In the genomic region with DNA sequence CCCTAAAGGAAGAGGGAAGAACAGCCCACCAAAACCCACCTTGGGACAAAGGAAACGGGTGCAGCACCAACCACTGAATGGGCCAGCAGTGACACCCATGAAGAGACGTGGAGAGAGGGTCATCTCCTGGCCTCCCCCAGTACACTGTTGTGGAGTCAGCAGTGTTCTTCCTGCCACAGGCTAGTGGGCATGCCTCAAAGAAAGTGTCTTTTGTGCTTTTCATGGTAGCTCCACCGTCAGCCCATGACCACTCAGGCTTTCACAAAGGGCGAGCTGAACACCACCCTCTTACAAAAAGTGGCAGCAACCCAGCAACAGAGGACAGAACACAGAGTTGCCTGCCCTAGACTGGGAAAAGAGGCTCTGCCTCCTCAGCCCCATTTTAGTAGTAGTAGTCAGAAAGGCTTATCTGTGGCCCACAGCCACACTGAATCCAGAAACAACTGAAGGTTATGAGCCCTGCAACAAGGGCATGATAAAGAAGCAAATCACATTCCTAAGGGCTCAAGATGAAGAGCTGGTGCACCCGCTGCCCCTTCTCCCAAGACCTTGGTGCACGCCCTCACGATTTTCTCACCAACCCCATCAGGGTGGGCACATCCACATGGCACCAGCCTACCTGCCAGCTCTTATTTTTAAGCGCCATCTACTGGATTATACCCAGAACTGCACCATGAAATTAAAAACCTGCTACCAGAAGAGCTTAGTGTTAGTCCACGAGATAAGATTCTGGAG, we compare ENCODE assay signal across 13 cellular contexts. TPM values are rescaled to one million over a fixed set of nuclear protein-coding genes. Genes with fewer than 3 reads are reported as not detected.
DNase-seq lines count a peak whose midpoint lies in the region; ATAC-seq and TF ChIP-seq lines count a peak whose summit lies in the region.
"Had no signal": no experiment of that assay in that cellular context is flagged by ENCODE, and none has a peak within 500 bp of the region (broad histone marks: within the 10 kb centered on the region; RNA-seq: fewer than 3 reads in every experiment).

No MANE protein-coding gene starts in this region.

- POLR2A ChIA-PET in WTC11 (lab: Charles Lee) = no interaction called here

- TF ChIP-seq CTCF in HFFc6 (IDR thresholded peaks at IDR 0.05) (peak; percentile 55), WTC11 (IDR thresholded peaks at IDR 0.05) (peak; percentile 73), nephron progenitor cell (IDR thresholded peaks at IDR 0.05) (no peak)

- H3K9me3 Mint-ChIP-seq in HFFc6 (peaks cover 1% of the 10 kb centered on the region; the same call in 1 of the 2 replicates), WTC11 (peaks cover 1% of the 10 kb centered on the region), nephron progenitor cell (peaks cover 45% of the 10 kb centered on the region)

- DNase-seq in COLO829 (ENCODE audit: low spot score) (peak; percentile 3), HFFc6 (no peak), WTC11 (ENCODE audit: low spot score) (no peak), kidney tubule cell (ENCODE audit: low spot score) (peak; percentile 8), nephron progenitor cell (no peak)
- DNase-seq in stimulated activated naive CD4-positive, alpha-beta T cell treated with Interleukin-2 at 50 U/mL for 16 hours (lab: John Stamatoyannopoulos, UW) = no peak
- DNase-seq in stimulated activated CD4-positive, alpha-beta T cell treated with anti-CD3 and anti-CD28 coated beads, Interleukin-4, amount 100 ng/mL, for 4 hours = no peak
- DNase-seq: activated effector memory CD4-positive, alpha-beta T cell treated with anti-CD3 and anti-CD28 coated beads, Interleukin-2, amount 50 U/mL, for 16 hours; NCI-H1436; stimulated activated CD4-positive, alpha-beta T cell treated with anti-CD3 and anti-CD28 coated beads, Interleukin-2, amount 100 ng/mL, for 24 hours; substantia nigra had no signal

- H3K4me1 Mint-ChIP-seq in HFFc6 (ENCODE audit: low read depth) (peaks cover 41% of the 10 kb centered on the region), WTC11 (peaks cover 39% of the 10 kb centered on the region), nephron progenitor cell (peaks cover 11% of the 10 kb centered on the region)

- H3K27me3 Mint-ChIP-seq in HFFc6 (ENCODE audit: insufficient read depth) = no peaks in the 10 kb centered on the region
- no peaks in the 10 kb centered on the region for H3K27me3 Mint-ChIP-seq in WTC11 (ENCODE audit: low read depth)
- peaks cover 3% of the 10 kb centered on the region for H3K27me3 Mint-ChIP-seq in nephron progenitor cell (ENCODE audit: low read depth, poor library complexity)

- ATAC-seq in WTC11 = peak; percentile 89
- ATAC-seq in esophagus mucosa = no peak
- ATAC-seq: activated CD4-positive, CD25-positive, alpha-beta regulatory T cell treated with anti-CD3 and anti-CD28 coated beads, Interleukin-2, amount 50 U/mL, for 24 hours had no signal

- H3K27ac Mint-ChIP-seq in HFFc6 = no peak overlapping the region
- peak overlapping the region; percentile 53; the same call in 1 of the 2 replicates for H3K27ac Mint-ChIP-seq in WTC11
- no peak overlapping the region for H3K27ac Mint-ChIP-seq in nephron progenitor cell

- CTCF ChIA-PET in WTC11 (lab: Charles Lee) = interaction anchor here (0.5 to 2.5 kb wide), 53 partner anchors 8 to 579 kb away, joined by 3 to 24 read pairs (median 5); a partner anchor contains a TSS

- H3K36me3 Mint-ChIP-seq in HFFc6 (ENCODE audit: low read depth) (no peaks in the 10 kb centered on the region), WTC11 (peaks cover under 1% of the 10 kb centered on the region; the same call in 1 of the 2 replicates), nephron progenitor cell (ENCODE audit: low read depth) (peaks cover 78% of the 10 kb centered on the region)

- H3K4me3 Mint-ChIP-seq in HFFc6 (no peak overlapping the region), WTC11 (no peak overlapping the region), nephron progenitor cell (no peak overlapping the region)

TF ChIP-seq in WTC11, 78 proteins besides CTCF, POLR2A, EP300 and RAD21 (continues in another document):
- no peak for TF ChIP-seq TEAD1 (CRISPR knock-in tag; IDR thresholded peaks at IDR 0.05)
- no peak for TF ChIP-seq HMGA2 (CRISPR knock-in tag; IDR thresholded peaks at IDR 0.05)
- TF ChIP-seq NR3C1 (CRISPR knock-in tag; conservative IDR thresholded peaks at IDR 0.05; ENCODE audit: low read depth) = no peak
- TF ChIP-seq, protein P1, sequence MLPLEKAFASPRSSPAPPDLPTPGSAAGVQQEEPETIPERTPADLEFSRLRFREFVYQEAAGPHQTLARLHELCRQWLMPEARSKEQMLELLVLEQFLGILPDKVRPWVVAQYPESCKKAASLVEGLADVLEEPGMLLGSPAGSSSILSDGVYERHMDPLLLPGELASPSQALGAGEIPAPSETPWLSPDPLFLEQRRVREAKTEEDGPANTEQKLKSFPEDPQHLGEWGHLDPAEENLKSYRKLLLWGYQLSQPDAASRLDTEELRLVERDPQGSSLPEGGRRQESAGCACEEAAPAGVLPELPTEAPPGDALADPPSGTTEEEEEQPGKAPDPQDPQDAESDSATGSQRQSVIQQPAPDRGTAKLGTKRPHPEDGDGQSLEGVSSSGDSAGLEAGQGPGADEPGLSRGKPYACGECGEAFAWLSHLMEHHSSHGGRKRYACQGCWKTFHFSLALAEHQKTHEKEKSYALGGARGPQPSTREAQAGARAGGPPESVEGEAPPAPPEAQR (CRISPR knock-in tag; IDR thresholded peaks at IDR 0.05) = no peak
- TF ChIP-seq SMAD4 (CRISPR knock-in tag; IDR thresholded peaks at IDR 0.05) = no peak
- TF ChIP-seq KAT7 (CRISPR knock-in tag; IDR thresholded peaks at IDR 0.05; ENCODE audit: borderline replicate concordance) = no peak
- TF ChIP-seq, protein P2, sequence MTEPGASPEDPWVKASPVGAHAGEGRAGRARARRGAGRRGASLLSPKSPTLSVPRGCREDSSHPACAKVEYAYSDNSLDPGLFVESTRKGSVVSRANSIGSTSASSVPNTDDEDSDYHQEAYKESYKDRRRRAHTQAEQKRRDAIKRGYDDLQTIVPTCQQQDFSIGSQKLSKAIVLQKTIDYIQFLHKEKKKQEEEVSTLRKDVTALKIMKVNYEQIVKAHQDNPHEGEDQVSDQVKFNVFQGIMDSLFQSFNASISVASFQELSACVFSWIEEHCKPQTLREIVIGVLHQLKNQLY (CRISPR knock-in tag; IDR thresholded peaks at IDR 0.05) = no peak
- TF ChIP-seq, protein P3, sequence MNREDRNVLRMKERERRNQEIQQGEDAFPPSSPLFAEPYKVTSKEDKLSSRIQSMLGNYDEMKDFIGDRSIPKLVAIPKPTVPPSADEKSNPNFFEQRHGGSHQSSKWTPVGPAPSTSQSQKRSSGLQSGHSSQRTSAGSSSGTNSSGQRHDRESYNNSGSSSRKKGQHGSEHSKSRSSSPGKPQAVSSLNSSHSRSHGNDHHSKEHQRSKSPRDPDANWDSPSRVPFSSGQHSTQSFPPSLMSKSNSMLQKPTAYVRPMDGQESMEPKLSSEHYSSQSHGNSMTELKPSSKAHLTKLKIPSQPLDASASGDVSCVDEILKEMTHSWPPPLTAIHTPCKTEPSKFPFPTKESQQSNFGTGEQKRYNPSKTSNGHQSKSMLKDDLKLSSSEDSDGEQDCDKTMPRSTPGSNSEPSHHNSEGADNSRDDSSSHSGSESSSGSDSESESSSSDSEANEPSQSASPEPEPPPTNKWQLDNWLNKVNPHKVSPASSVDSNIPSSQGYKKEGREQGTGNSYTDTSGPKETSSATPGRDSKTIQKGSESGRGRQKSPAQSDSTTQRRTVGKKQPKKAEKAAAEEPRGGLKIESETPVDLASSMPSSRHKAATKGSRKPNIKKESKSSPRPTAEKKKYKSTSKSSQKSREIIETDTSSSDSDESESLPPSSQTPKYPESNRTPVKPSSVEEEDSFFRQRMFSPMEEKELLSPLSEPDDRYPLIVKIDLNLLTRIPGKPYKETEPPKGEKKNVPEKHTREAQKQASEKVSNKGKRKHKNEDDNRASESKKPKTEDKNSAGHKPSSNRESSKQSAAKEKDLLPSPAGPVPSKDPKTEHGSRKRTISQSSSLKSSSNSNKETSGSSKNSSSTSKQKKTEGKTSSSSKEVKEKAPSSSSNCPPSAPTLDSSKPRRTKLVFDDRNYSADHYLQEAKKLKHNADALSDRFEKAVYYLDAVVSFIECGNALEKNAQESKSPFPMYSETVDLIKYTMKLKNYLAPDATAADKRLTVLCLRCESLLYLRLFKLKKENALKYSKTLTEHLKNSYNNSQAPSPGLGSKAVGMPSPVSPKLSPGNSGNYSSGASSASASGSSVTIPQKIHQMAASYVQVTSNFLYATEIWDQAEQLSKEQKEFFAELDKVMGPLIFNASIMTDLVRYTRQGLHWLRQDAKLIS (CRISPR knock-in tag; IDR thresholded peaks at IDR 0.05; ENCODE audit: borderline replicate concordance) = no peak
- TF ChIP-seq, protein P4, sequence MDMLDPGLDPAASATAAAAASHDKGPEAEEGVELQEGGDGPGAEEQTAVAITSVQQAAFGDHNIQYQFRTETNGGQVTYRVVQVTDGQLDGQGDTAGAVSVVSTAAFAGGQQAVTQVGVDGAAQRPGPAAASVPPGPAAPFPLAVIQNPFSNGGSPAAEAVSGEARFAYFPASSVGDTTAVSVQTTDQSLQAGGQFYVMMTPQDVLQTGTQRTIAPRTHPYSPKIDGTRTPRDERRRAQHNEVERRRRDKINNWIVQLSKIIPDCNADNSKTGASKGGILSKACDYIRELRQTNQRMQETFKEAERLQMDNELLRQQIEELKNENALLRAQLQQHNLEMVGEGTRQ (CRISPR knock-in tag; IDR thresholded peaks at IDR 0.05) = no peak
- TF ChIP-seq JAZF1 (CRISPR knock-in tag; IDR thresholded peaks at IDR 0.05) = no peak
- TF ChIP-seq ZNF416 (CRISPR knock-in tag; IDR thresholded peaks at IDR 0.05) = no peak
- no peak for TF ChIP-seq ZNF396 (CRISPR knock-in tag; IDR thresholded peaks at IDR 0.05; ENCODE audit: borderline replicate concordance)

RNA-seq across cellular contexts. Expression of a gene that starts 53.1 kb away (rescaled TPM):
- total RNA-seq in HFFc6 (2021; fragmentation: NEBNext Ultra II Directional; extraction: Animal tissue kit (Norgen Biotek cat#: 25700)) = 10 to 100 TPM; 11.4 to 13.1 (median 12.4) TPM
- total RNA-seq in WTC11 (2021) (17.1 to 18.4 TPM (median 17.4 TPM) in 3 replicates), esophagus mucosa (8.1 TPM)

Comparison
In these comparisons a context has a peak if more than half of its experiments do, and no peak if none do; other contexts are left out.
1. DNase-seq: peak in COLO829 (single experiment) and kidney tubule cell (single experiment); none in HFFc6 (single experiment), WTC11 (single experiment), nephron progenitor cell (single experiment), stimulated activated naive CD4-positive, alpha-beta T cell treated with Interleukin-2 at 50 U/mL for 16 hours (single experiment) and stimulated activated CD4-positive, alpha-beta T cell treated with anti-CD3 and anti-CD28 coated beads, Interleukin-4, amount 100 ng/mL, for 4 hours (0 of 2).